Comparison of ENCODE assay signal across 27 cellular contexts in the genomic region with DNA sequence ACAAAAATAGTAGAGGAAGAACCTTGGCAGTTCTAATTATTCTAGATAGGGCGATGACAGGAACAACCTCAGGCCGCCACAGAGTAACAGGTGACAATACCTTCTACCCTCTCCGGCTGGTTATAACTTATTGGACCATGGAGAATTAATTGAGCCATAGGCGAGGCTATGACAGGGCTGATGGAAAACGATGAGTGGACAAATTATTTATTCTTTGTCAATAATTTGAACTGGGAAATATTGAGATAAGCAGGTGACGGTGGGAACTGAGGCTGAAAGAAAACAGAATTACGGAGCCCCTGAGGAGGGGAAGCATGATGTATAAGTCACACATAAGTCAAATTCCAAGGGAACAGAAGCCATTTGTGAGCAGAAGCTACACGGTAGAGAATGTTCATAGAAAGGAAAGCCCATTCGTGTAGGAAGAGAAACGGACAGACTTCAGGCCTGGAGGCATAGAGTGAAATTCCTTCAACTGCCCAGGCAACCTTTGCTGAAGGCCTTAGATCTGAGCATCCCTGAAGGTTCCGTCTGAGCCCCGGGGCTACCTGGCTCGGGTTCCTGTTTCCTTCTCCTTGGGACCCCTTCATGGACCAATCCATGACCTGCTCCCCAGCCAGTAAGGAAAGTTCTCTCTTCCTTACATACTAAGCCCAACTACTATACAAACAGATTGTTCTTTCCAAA.
"Had no signal": no experiment of that assay in that cellular context is flagged by ENCODE, and none has a peak within 500 bp of the region (broad histone marks: within the 10 kb centered on the region; RNA-seq: fewer than 3 reads in every experiment).

No MANE protein-coding gene starts in this region.

- H3K27ac Mint-ChIP-seq: immature natural killer cell; naive thymus-derived CD4-positive, alpha-beta T cell had no signal

- DNase-seq: dermis blood vessel endothelial cell; dorsolateral prefrontal cortex; effector CD4-positive, alpha-beta T cell; effector memory CD4-positive, alpha-beta T cell; erythroblast; esophagus squamous epithelium; foreskin fibroblast; foreskin melanocyte; gastrocnemius medialis; glutamatergic neuron; head of caudate nucleus; heart right ventricle; hippocampal formation; immature natural killer cell; left cardiac atrium; left lung; left ventricle myocardium superior; lower lobe of right lung; mesenchymal stem cell; midbrain; naive thymus-derived CD4-positive, alpha-beta T cell had no signal

- H3K27me3 ChIP-seq: dorsolateral prefrontal cortex, esophagus squamous epithelium, gastrocnemius medialis, heart right ventricle, left lung had no signal

- H3K4me1 Mint-ChIP-seq: immature natural killer cell; naive thymus-derived CD4-positive, alpha-beta T cell had no signal

- ATAC-seq: esophagus mucosa; gastrocnemius medialis; heart right ventricle; left cardiac atrium; left lung; left ventricle myocardium superior; lower lobe of right lung; naive thymus-derived CD4-positive, alpha-beta T cell had no signal

- H3K36me3 Mint-ChIP-seq: immature natural killer cell; naive thymus-derived CD4-positive, alpha-beta T cell had no signal

- H3K4me3 ChIP-seq: coronary artery, dorsolateral prefrontal cortex, esophagus squamous epithelium, gastrocnemius medialis, heart right ventricle, left lung, lower lobe of right lung had no signal

- H3K9me3 ChIP-seq: esophagus squamous epithelium, gastrocnemius medialis, heart right ventricle, left lung, lower lobe of right lung had no signal

- H3K36me3 ChIP-seq: esophagus squamous epithelium, gastrocnemius medialis, heart right ventricle, left lung, lower lobe of right lung had no signal

- FAIRE-seq: colon, endometrium, keratinocyte had no signal

- H3K4me1 ChIP-seq: esophagus squamous epithelium, gastrocnemius medialis, heart right ventricle, left lung, lower lobe of right lung had no signal

- H3K27ac ChIP-seq: coronary artery, dorsolateral prefrontal cortex, epithelial cell of prostate, esophagus squamous epithelium, gastrocnemius medialis, heart right ventricle, left lung, lower lobe of right lung had no signal

- H3K4me3 Mint-ChIP-seq: immature natural killer cell; naive thymus-derived CD4-positive, alpha-beta T cell had no signal
